Comparison of ENCODE assay signal across 8 cellular contexts in genomic region chr5:53381-54174, GRCh38. TPM values are rescaled to one million over a fixed set of nuclear protein-coding genes. Genes with fewer than 3 reads are reported as not detected.
DNase-seq lines count a peak whose midpoint lies in the region; ATAC-seq and TF ChIP-seq lines count a peak whose summit lies in the region.

No MANE protein-coding gene starts in this region.

- no peaks in the 10 kb centered on the region for H3K36me3 Mint-ChIP-seq in activated T-cell treated with anti-CD3 and anti-CD28 coated beads, Interleukin-2, amount 50 U/mL, for 4 hours (ENCODE audit: insufficient read depth)

- H3K4me2 ChIP-seq in skeletal muscle satellite cell (ENCODE audit: low read length) = peak overlapping the region; percentile 71

- H3K4me1 ChIP-seq in heart right ventricle (peaks cover 4 to 17% (median 8%) of the 10 kb centered on the region in 9 donors), skeletal muscle satellite cell (ENCODE audit: control insufficient read depth, insufficient read depth, low read length) (no peaks in the 10 kb centered on the region)

- H3K9ac ChIP-seq in skeletal muscle satellite cell (ENCODE audit: low read depth, low read length) = no peak overlapping the region

- peak overlapping the region; percentile 26 for H3K4me3 Mint-ChIP-seq in activated T-cell treated with anti-CD3 and anti-CD28 coated beads, Interleukin-2, amount 50 U/mL, for 4 hours

- peaks cover 46% of the 10 kb centered on the region for H3K27me3 Mint-ChIP-seq in activated T-cell treated with anti-CD3 and anti-CD28 coated beads, Interleukin-2, amount 50 U/mL, for 4 hours (ENCODE audit: low read depth)

- H3K27ac ChIP-seq in heart right ventricle = no peak overlapping the region

- peak; percentile 73 to 78 for ATAC-seq in activated T-cell treated with anti-CD3 and anti-CD28 coated beads, Interleukin-2, amount 50 U/mL, for 4 hours
- ATAC-seq in heart right ventricle = peak; percentile 37 to 66 (median 53)

- H3K4me1 Mint-ChIP-seq in activated T-cell treated with anti-CD3 and anti-CD28 coated beads, Interleukin-2, amount 50 U/mL, for 4 hours (ENCODE audit: low read depth) = peaks cover 3% of the 10 kb centered on the region

- H3K9me3 ChIP-seq in heart right ventricle (peaks cover 0 to 6% (median 0%) of the 10 kb centered on the region in 11 donors), skeletal muscle satellite cell (replicated peaks; ENCODE audit: low read length) (no peaks in the 10 kb centered on the region)

- peaks cover 8 to 65% (median 52%) of the 10 kb centered on the region in 7 donors for H3K27me3 ChIP-seq in heart right ventricle
- H3K27me3 ChIP-seq in skeletal muscle satellite cell (ENCODE audit: control insufficient read depth, insufficient read depth, low read length) = peaks cover 45% of the 10 kb centered on the region

- peak overlapping the region; percentile 14 to 60 (median 52) for H3K4me3 ChIP-seq in heart right ventricle
- H3K4me3 ChIP-seq in skeletal muscle satellite cell (ENCODE audit: low read length) = peak overlapping the region; percentile 42

- DNase-seq in DMS53 treated with DMSO at 0.1 percent for 48 hours (lab: John Stamatoyannopoulos, UW; ENCODE audit: unreplicated experiment) (peak; percentile 90), NCI-H2107 treated with DMSO at 0.1 percent for 48 hours (lab: John Stamatoyannopoulos, UW; ENCODE audit: unreplicated experiment) (peak; percentile 65), heart right ventricle (no peak), OCI-M1 (lab: John Stamatoyannopoulos, UW) (no peak)
- peak; percentile 43 for DNase-seq in activated T-cell treated with anti-CD3 and anti-CD28 coated beads, Interleukin-2, amount 50 U/mL, for 4 hours
- DNase-seq in effector CD8-positive, alpha-beta T cell (lab: John Stamatoyannopoulos, UW) = no peak
- no peak for DNase-seq in activated CD4-positive, CD25-positive, alpha-beta regulatory T cell treated with anti-CD3 and anti-CD28 coated beads, Interleukin-2, amount 50 U/mL, for 72 hours

- WGBS in heart right ventricle, 2 donors = 0 to 1% methylated on average over 58 to 83 of the region's 84 CpGs

- peak in 1 of 9 donors; percentile 3 for TF ChIP-seq CTCF in heart right ventricle (IDR thresholded peaks at IDR 0.05)

- H3K9me3 Mint-ChIP-seq in activated T-cell treated with anti-CD3 and anti-CD28 coated beads, Interleukin-2, amount 50 U/mL, for 4 hours = peaks cover 7% of the 10 kb centered on the region

- no peaks in the 10 kb centered on the region for H3K36me3 ChIP-seq in heart right ventricle
- no peaks in the 10 kb centered on the region for H3K36me3 ChIP-seq in skeletal muscle satellite cell (ENCODE audit: insufficient read depth, low read length)

- intact Hi-C loops in heart right ventricle (cut with DNase I) = no loop called here

RNA-seq across cellular contexts. Expression of gene PLEKHG4B, which starts 38.4 kb away (rescaled TPM):
- total RNA-seq in activated T-cell treated with anti-CD3 and anti-CD28 coated beads, Interleukin-2, amount 50 U/mL, for 4 hours = under 1 TPM; 0.03 to 0.37 (median 0.05) TPM
- total RNA-seq in heart right ventricle = under 1 TPM in 3 of 10 donors, not detected in 7; 0.02 to 0.14 (median 0.07) TPM
- polyA plus RNA-seq in heart right ventricle = under 1 TPM in 1 of 2 donors, not detected in 1; under 0.01 TPM
- total RNA-seq in skeletal muscle satellite cell (2012; rRNA removed) = not detected in 2 replicates

Comparison
In these comparisons a context has a peak if more than half of its experiments do, and no peak if none do; other contexts are left out.
1. DNase-seq: peak in DMS53 treated with DMSO at 0.1 percent for 48 hours (single experiment), NCI-H2107 treated with DMSO at 0.1 percent for 48 hours (single experiment) and activated T-cell treated with anti-CD3 and anti-CD28 coated beads, Interleukin-2, amount 50 U/mL, for 4 hours (single experiment); none in heart right ventricle (0 of 2), effector CD8-positive, alpha-beta T cell (single experiment), activated CD4-positive, CD25-positive, alpha-beta regulatory T cell treated with anti-CD3 and anti-CD28 coated beads, Interleukin-2, amount 50 U/mL, for 72 hours (single experiment) and OCI-M1 (single experiment).